Comparison of ENCODE assay signal across 17 cellular contexts in the genomic region with DNA sequence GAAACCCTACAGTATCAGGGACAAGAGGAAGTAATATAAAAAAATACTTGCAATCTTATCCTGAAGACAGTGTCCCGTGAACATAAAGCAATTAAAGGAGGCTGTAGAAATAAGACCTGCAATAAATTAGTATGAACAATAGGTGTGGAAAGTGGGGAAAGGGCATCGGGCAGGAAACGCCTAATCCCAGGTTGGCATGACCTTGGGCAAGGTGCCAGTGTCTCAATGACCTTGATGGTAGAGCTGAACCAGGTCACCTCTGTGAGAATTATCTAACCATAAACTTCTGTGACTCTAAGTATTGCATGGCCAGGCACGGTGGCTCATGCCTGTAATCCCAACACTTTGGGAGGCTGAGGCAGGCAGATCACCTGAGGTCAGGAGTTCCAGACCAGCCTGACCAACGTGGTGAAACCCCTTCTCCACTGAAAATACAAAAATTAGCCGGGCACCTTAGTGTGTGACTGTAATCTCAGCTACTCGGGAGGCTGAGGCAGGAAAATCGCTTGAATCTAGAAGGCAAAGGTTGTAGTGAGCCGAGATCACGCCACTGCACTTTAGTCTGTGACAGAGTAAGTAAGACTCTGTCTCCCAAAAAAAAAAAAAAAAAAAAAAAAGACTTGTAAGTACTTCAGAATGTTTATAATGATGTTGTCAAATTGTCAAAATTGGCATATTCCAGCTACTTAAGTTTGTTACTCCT.
DNase-seq lines count a peak whose midpoint lies in the region; ATAC-seq, FAIRE-seq and TF ChIP-seq lines count a peak whose summit lies in the region.
"Had no signal": no experiment of that assay in that cellular context is flagged by ENCODE, and none has a peak within 500 bp of the region (broad histone marks: within the 10 kb centered on the region; RNA-seq: fewer than 3 reads in every experiment).

No MANE protein-coding gene starts in this region.

- TF ChIP-seq CTCF in CD14-positive monocyte (IDR thresholded peaks at IDR 0.05), result no peak
- no peak for TF ChIP-seq CTCF in kidney (IDR thresholded peaks at IDR 0.05; ENCODE audit: borderline replicate concordance, extremely low read depth, insufficient read depth)
- TF ChIP-seq CTCF in pancreas (IDR thresholded peaks at IDR 0.05), result no peak

- H3K9me3 ChIP-seq in kidney (ENCODE audit: control insufficient read depth in 1 of 2, low read length in 2 of 2) (no peaks in the 10 kb centered on the region), pancreas (no peaks in the 10 kb centered on the region)

- no peak for FAIRE-seq in kidney (lab: Jason Lieb, UNC)
- FAIRE-seq in pancreas (lab: Jason Lieb, UNC), result no peak

- H3K4me1 ChIP-seq in kidney (ENCODE audit: control insufficient read depth in 1 of 2, insufficient read depth in 1 of 2, low read depth in 1 of 2, low read length in 2 of 2) (peaks cover 11 to 28% of the 10 kb centered on the region in 2 donors), pancreas (peaks cover 0 to 12% (median 5%) of the 10 kb centered on the region in 3 donors)

- peaks cover 0 to 2% (median 1%) of the 10 kb centered on the region in 3 donors for H3K27me3 Mint-ChIP-seq in CD14-positive monocyte (ENCODE audit: low read depth in 3 of 3)

- H3K4me3 Mint-ChIP-seq in CD14-positive monocyte, result no peak overlapping the region
- H3K4me3 Mint-ChIP-seq: B cell; CD8-positive, alpha-beta memory T cell; GM23338 had no signal

- H3K4me1 Mint-ChIP-seq in CD14-positive monocyte, result peaks cover 81% of the 10 kb centered on the region
- H3K4me1 Mint-ChIP-seq: CD8-positive, alpha-beta memory T cell had no signal

- H3K36me3 Mint-ChIP-seq in CD14-positive monocyte, result peaks cover 13 to 17% of the 10 kb centered on the region in 2 donors

- intact Hi-C loops in CD14-positive monocyte (cut with micrococcal nuclease), result loop anchor here in 1 of 2 donors (10.0 kb wide), 1 partner anchor 541 kb away; no protein-coding TSS in a partner anchor
- intact Hi-C loops in kidney (cut with DNase I), result no loop called here
- intact Hi-C loops in pancreas (cut with DNase I), result no loop called here

- ATAC-seq in pancreas (peak in 3 of 4 donors; percentile 46 to 57 (median 52)), HG03135 (IDR thresholded peaks at IDR 0.05; ENCODE audit: unreplicated experiment) (no peak), HG03280 (IDR thresholded peaks at IDR 0.05; ENCODE audit: unreplicated experiment) (no peak)
- ATAC-seq: GM23338 had no signal

- no peak overlapping the region for H3K9ac ChIP-seq in kidney (ENCODE audit: low read length in 2 of 2)

- no peak for DNase-seq in CD14-positive monocyte (ENCODE audit: low spot score)
- peak; percentile 40 for DNase-seq in LoVo (ENCODE audit: low spot score)
- DNase-seq in kidney, result peak; percentile 80
- DNase-seq in pancreas, result peak in 4 of 6 donors; percentile 57 to 61 (median 60)
- DNase-seq in NCI-H128 (lab: John Stamatoyannopoulos, UW; ENCODE audit: unreplicated experiment), result no peak
- DNase-seq in T-helper 1 cell, result no peak
- DNase-seq: CD8-positive, alpha-beta memory T cell; EL; KG1; MM.1S; NCI-H1417 treated with DMSO at 0.1 percent for 48 hours; NCI-H226; NK-92 treated with Interleukin-12 subunit alpha and Interleukin-12 subunit beta, amount 100 ng/mL, for 24 hours had no signal

- 50 to 54% methylated on average over 10 of the region's 10 CpGs for WGBS in pancreas, 2 donors

- peaks cover 0 to 4% (median 0%) of the 10 kb centered on the region in 7 donors for H3K9me3 Mint-ChIP-seq in CD14-positive monocyte
- H3K9me3 Mint-ChIP-seq: GM23338 had no signal

- H3K27ac Mint-ChIP-seq in CD14-positive monocyte, result peak overlapping the region; percentile 12 to 80 (median 42)
- H3K27ac Mint-ChIP-seq: B cell, GM23338 had no signal

- peak overlapping the region; percentile 69 to 71 for H3K27ac ChIP-seq in kidney (ENCODE audit: low read depth in 2 of 2, low read length in 2 of 2)
- H3K27ac ChIP-seq in pancreas, result peak overlapping the region in 3 of 4 donors; percentile 8 to 22 (median 20)

- H3K36me3 ChIP-seq in kidney (ENCODE audit: control insufficient read depth in 1 of 2, insufficient read depth in 2 of 2, low read length in 2 of 2), result no peaks in the 10 kb centered on the region
- H3K36me3 ChIP-seq in pancreas, result no peaks in the 10 kb centered on the region

- H3K4me3 ChIP-seq in kidney (ENCODE audit: low read length in 2 of 2) (no peak overlapping the region), pancreas (no peak overlapping the region)
- H3K4me3 ChIP-seq: GM23338 had no signal

- H3K27me3 ChIP-seq in pancreas, result no peaks in the 10 kb centered on the region

Comparison
In these comparisons a context has a peak if more than half of its experiments do, and no peak if none do; other contexts are left out.
1. DNase-seq: peak in LoVo (single experiment), kidney (single experiment) and pancreas (4 of 6); none in CD14-positive monocyte (single experiment), NCI-H128 (single experiment) and T-helper 1 cell (0 of 5).
2. ATAC-seq: peak in pancreas (3 of 4); none in HG03135 (single experiment) and HG03280 (single experiment).